8 cellular contexts compared by ENCODE assay signal in the genomic region with DNA sequence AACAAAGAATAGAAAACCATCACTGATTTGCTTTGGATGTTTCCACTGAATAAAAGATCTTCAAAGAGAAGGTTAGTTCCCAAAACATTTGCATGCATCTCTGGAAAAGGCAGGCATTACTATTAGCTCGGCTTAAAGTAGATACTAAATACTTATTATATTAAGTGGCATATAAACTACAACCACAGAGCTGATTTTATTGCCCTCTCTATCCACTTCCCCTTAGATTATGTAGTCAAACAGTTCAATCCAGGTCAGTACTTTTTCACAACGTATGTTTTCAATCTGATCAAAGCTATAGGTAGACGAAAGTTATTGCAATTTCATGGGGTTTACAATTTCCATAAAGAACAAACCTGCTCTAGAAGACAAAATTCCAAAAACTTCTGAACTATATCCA. TPM values are rescaled to one million over a fixed set of nuclear protein-coding genes. Genes with fewer than 3 reads are reported as not detected.
DNase-seq lines count a peak whose midpoint lies in the region; ATAC-seq, FAIRE-seq and TF ChIP-seq lines count a peak whose summit lies in the region.

No MANE protein-coding gene starts in this region.

- ATAC-seq in memory B cell (ENCODE audit: low read depth) (no peak), HG02973 (IDR thresholded peaks at IDR 0.05; ENCODE audit: unreplicated experiment) (no peak), HG02759 (IDR thresholded peaks at IDR 0.05; ENCODE audit: unreplicated experiment) (no peak)

- H4K20me1 ChIP-seq in astrocyte (ENCODE audit: insufficient read depth, low read length) = no peaks in the 10 kb centered on the region

- H3K27ac Mint-ChIP-seq in astrocyte (ENCODE audit: unreplicated experiment) (peak overlapping the region; percentile 35), memory B cell (peak overlapping the region; percentile 79)

- peaks cover 32% of the 10 kb centered on the region for H3K79me2 ChIP-seq in astrocyte (ENCODE audit: insufficient read depth, low read length)

- H3K9me3 Mint-ChIP-seq in astrocyte (ENCODE audit: unreplicated experiment) (no peaks in the 10 kb centered on the region), memory B cell (no peaks in the 10 kb centered on the region)

- peak overlapping the region; percentile 90 for H3K4me2 ChIP-seq in astrocyte (ENCODE audit: low read length)

- H3K9ac ChIP-seq in astrocyte (ENCODE audit: low read length) = peak overlapping the region; percentile 88

- H2AFZ ChIP-seq in astrocyte (ENCODE audit: low read depth, low read length) = no peak overlapping the region

- DNase-seq in A673 (ENCODE audit: low spot score) (no peak), HT-29 (ENCODE audit: low spot score) (peak; percentile 14), astrocyte (ENCODE audit: low read depth) (no peak), memory B cell (ENCODE audit: low spot score in 2 of 2) (no peak), SIG-M5 (lab: John Stamatoyannopoulos, UW) (no peak), putamen (ENCODE audit: low spot score) (no peak)

- peak overlapping the region; percentile 83 for H3K4me3 ChIP-seq in A673 (ENCODE audit: low read depth, low read length, poor library complexity, severe bottlenecking)
- H3K4me3 ChIP-seq in astrocyte (ENCODE audit: insufficient read depth, low read depth, low read length) = peak overlapping the region; percentile 74

- H3K4me1 Mint-ChIP-seq in astrocyte (ENCODE audit: low read depth, unreplicated experiment) (peaks cover 21% of the 10 kb centered on the region), memory B cell (peaks cover 17% of the 10 kb centered on the region)

- POLR2A ChIA-PET in A673 (lab: Charles Lee; ENCODE audit: low non-redundant PET) = no interaction called here

- FAIRE-seq in astrocyte (lab: Jason Lieb, UNC) = no peak

- TSS peak; percentile 52 for BruUV-seq in A673 (replicated peaks; lab: Mats Ljungman, UMichigan)

- H3K27me3 Mint-ChIP-seq in astrocyte (ENCODE audit: low read depth, unreplicated experiment) (no peaks in the 10 kb centered on the region), memory B cell (no peaks in the 10 kb centered on the region)

- H3K4me1 ChIP-seq in A673 (ENCODE audit: insufficient read depth, low read length, poor library complexity, severe bottlenecking) (peaks cover 11% of the 10 kb centered on the region), astrocyte (ENCODE audit: insufficient read depth, low read length) (peaks cover 17% of the 10 kb centered on the region)

- CTCF ChIA-PET in A673 (lab: Charles Lee) = no interaction called here

- peak overlapping the region; percentile 87 for H3K4me3 Mint-ChIP-seq in astrocyte (ENCODE audit: unreplicated experiment)
- peak overlapping the region; percentile 86 for H3K4me3 Mint-ChIP-seq in memory B cell

- intact Hi-C loops in A673 (cut with micrococcal nuclease; ENCODE audit: unreplicated experiment) = no loop called here

- H3K9me3 ChIP-seq in A673 (ENCODE audit: low read depth, low read length, poor library complexity, severe bottlenecking) (no peaks in the 10 kb centered on the region), astrocyte (ENCODE audit: insufficient read depth, low read depth, low read length) (no peaks in the 10 kb centered on the region)

- no peak for TF ChIP-seq CTCF in A673 (conservative IDR thresholded peaks at IDR 0.05; ENCODE audit: low read depth, low read length)
- TF ChIP-seq CTCF in astrocyte (IDR thresholded peaks at IDR 0.05; ENCODE audit: insufficient read depth, low read depth, low read length) = no peak

- peaks cover 4% of the 10 kb centered on the region for H3K36me3 Mint-ChIP-seq in astrocyte (ENCODE audit: low read depth, unreplicated experiment)
- peaks cover 10% of the 10 kb centered on the region for H3K36me3 Mint-ChIP-seq in memory B cell

- H3K27ac ChIP-seq in A673 (ENCODE audit: low read depth, low read length, poor library complexity, severe bottlenecking) (no peak overlapping the region), astrocyte (ENCODE audit: low read depth, low read length) (peak overlapping the region; percentile 14)

- H3K27me3 ChIP-seq in A673 (replicated peaks; ENCODE audit: insufficient read depth, low read depth, low read length, poor library complexity) = no peaks in the 10 kb centered on the region
- no peaks in the 10 kb centered on the region for H3K27me3 ChIP-seq in astrocyte (ENCODE audit: insufficient read depth, low read length)

- H3K36me3 ChIP-seq in A673 (ENCODE audit: insufficient read depth, low read length, poor library complexity, severe bottlenecking) (no peaks in the 10 kb centered on the region), astrocyte (ENCODE audit: insufficient read depth, low read length) (peaks cover 11% of the 10 kb centered on the region)

RNA-seq across cellular contexts. Expression of gene B4GALT4, which starts 1.3 kb away (rescaled TPM):
- total RNA-seq in A673 (2021) (9.9 and 10.8 TPM in 2 replicates), astrocyte (36.7 and 45.4 TPM in 2 replicates)
- total RNA-seq in HT-29 (2014; rRNA removed; shearing (Covaris generic)) = 8.1 and 8.5 TPM in 2 replicates

RNA-seq across cellular contexts. Expression of gene ARHGAP31, which starts 54.8 kb away (rescaled TPM):
- total RNA-seq in A673 (2021) = 7.8 and 12.0 TPM in 2 replicates
- 0.03 TPM in 2 replicates for total RNA-seq in HT-29 (2014; rRNA removed; shearing (Covaris generic))
- total RNA-seq in astrocyte = 48.1 and 58.8 TPM in 2 replicates
